In the genomic region with DNA sequence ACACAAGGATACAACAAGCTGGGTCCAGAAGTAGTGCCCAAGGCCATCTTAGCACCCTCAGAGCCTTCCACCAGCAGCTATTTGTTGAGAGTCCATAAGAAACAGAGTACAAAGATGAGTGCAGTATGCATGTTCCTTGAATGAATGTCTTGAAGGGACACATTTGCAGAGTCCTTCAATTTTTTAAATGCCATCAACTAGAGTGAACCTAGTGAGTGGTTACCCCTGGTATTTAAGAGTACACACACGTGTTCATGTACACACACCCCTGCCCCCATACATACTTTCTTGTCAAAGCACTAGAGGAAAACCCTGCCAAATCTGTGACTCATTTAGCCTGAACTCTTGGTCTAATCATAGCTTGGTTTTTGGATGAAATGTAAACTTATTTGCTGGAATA, we compare ENCODE assay signal across 13 cellular contexts.
DNase-seq lines count a peak whose midpoint lies in the region; ATAC-seq, FAIRE-seq and TF ChIP-seq lines count a peak whose summit lies in the region.
"Had no signal": no experiment of that assay in that cellular context is flagged by ENCODE, and none has a peak within 500 bp of the region (broad histone marks: within the 10 kb centered on the region; RNA-seq: fewer than 3 reads in every experiment).

No MANE protein-coding gene starts in this region.

- no peaks in the 10 kb centered on the region for H3K27me3 ChIP-seq in foreskin keratinocyte
- H3K27me3 ChIP-seq: right atrium auricular region had no signal

- no peak overlapping the region for H3K4me3 Mint-ChIP-seq in activated T-cell treated with anti-CD3 and anti-CD28 coated beads, Interleukin-2, amount 50 U/mL, for 72 hours
- H3K4me3 Mint-ChIP-seq: activated naive CD8-positive, alpha-beta T cell treated with anti-CD3 and anti-CD28 coated beads, Interleukin-2, amount 50 U/mL, for 24 hours had no signal

- no peak for TF ChIP-seq POLR2A in H54 (IDR thresholded peaks at IDR 0.05; ENCODE audit: low read depth, low read length)

- peak; percentile 84 for FAIRE-seq in H54 (lab: Jason Lieb, UNC)

- peak overlapping the region; percentile 11 for H3K27ac ChIP-seq in foreskin keratinocyte
- H3K27ac ChIP-seq: right atrium auricular region had no signal

- peaks cover 18% of the 10 kb centered on the region for H3K4me1 ChIP-seq in foreskin keratinocyte

- no peak overlapping the region for H3K27ac Mint-ChIP-seq in activated T-cell treated with anti-CD3 and anti-CD28 coated beads, Interleukin-2, amount 50 U/mL, for 72 hours
- H3K27ac Mint-ChIP-seq: activated naive CD8-positive, alpha-beta T cell treated with anti-CD3 and anti-CD28 coated beads, Interleukin-2, amount 50 U/mL, for 24 hours had no signal

- peak; percentile 90 for ATAC-seq in foreskin keratinocyte
- no peak for ATAC-seq in GM21367 (IDR thresholded peaks at IDR 0.05; ENCODE audit: unreplicated experiment)
- no peak for ATAC-seq in activated T-cell treated with anti-CD3 and anti-CD28 coated beads, Interleukin-2, amount 50 U/mL, for 72 hours (replicated peaks in 1 of 2)
- ATAC-seq: activated naive CD8-positive, alpha-beta T cell treated with anti-CD3 and anti-CD28 coated beads, Interleukin-2, amount 50 U/mL, for 24 hours had no signal

- peaks cover 11% of the 10 kb centered on the region for H3K27me3 Mint-ChIP-seq in activated T-cell treated with anti-CD3 and anti-CD28 coated beads, Interleukin-2, amount 50 U/mL, for 72 hours (ENCODE audit: low read depth)

- TF ChIP-seq CTCF in foreskin keratinocyte (conservative IDR thresholded peaks at IDR 0.05) = no peak

- no peaks in the 10 kb centered on the region for H3K36me3 Mint-ChIP-seq in activated T-cell treated with anti-CD3 and anti-CD28 coated beads, Interleukin-2, amount 50 U/mL, for 72 hours (ENCODE audit: insufficient read depth in 2 of 2)

- no peaks in the 10 kb centered on the region for H3K4me1 Mint-ChIP-seq in activated T-cell treated with anti-CD3 and anti-CD28 coated beads, Interleukin-2, amount 50 U/mL, for 72 hours (ENCODE audit: low read depth)
- H3K4me1 Mint-ChIP-seq: activated naive CD8-positive, alpha-beta T cell treated with anti-CD3 and anti-CD28 coated beads, Interleukin-2, amount 50 U/mL, for 24 hours had no signal

- DNase-seq in H54 (ENCODE audit: insufficient read length, low spot score) (peak; percentile 38), amniotic epithelial cell (ENCODE audit: low read depth) (peak; percentile 91), foreskin keratinocyte (peak; percentile 72 to 88), stromal cell of bone marrow (ENCODE audit: low read depth) (peak; percentile 95), middle frontal gyrus (ENCODE audit: extremely low spot score, low spot score) (no peak), NCI-H1105 (lab: John Stamatoyannopoulos, UW) (no peak)
- no peak for DNase-seq in activated T-cell treated with anti-CD3 and anti-CD28 coated beads, Interleukin-2, amount 50 U/mL, for 72 hours
- DNase-seq: activated CD8-positive, alpha-beta memory T cell treated with anti-CD3 and anti-CD28 coated beads for 24 hours; activated naive CD8-positive, alpha-beta T cell treated with anti-CD3 and anti-CD28 coated beads, Interleukin-2, amount 50 U/mL, for 24 hours; NCI-H526 treated with DMSO at 0.1 percent for 48 hours; T-helper 1 cell had no signal

- no peaks in the 10 kb centered on the region for H3K9me3 Mint-ChIP-seq in activated T-cell treated with anti-CD3 and anti-CD28 coated beads, Interleukin-2, amount 50 U/mL, for 72 hours
- H3K9me3 Mint-ChIP-seq: activated naive CD8-positive, alpha-beta T cell treated with anti-CD3 and anti-CD28 coated beads, Interleukin-2, amount 50 U/mL, for 24 hours had no signal

Comparison
In these comparisons a context has a peak if more than half of its experiments do, and no peak if none do; other contexts are left out.
1. DNase-seq: peak in H54 (single experiment), amniotic epithelial cell (single experiment), foreskin keratinocyte (2 of 2) and stromal cell of bone marrow (single experiment); none in middle frontal gyrus (single experiment), NCI-H1105 (single experiment) and activated T-cell treated with anti-CD3 and anti-CD28 coated beads, Interleukin-2, amount 50 U/mL, for 72 hours (0 of 2).